Comparison of ENCODE assay signal across 10 cellular contexts in the genomic region with DNA sequence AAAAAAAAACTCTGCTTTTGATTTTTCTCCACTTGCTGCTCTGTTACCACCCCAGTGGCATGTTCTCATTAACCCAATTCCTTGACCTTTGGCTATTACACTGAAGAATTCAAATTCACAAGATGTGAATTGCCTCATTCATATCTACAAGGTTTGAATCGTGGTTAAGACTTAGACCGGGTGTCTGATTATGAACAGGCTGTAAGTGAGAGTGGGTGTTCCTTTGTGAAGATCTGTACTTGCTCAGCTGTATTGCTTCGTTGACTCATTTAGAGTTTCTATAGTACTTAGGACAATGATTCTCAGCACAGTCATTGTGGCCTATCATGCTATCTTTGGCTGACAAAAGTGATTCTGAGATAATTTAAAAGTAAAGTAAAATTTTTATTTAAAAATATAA. TPM values are rescaled to one million over a fixed set of nuclear protein-coding genes. Genes with fewer than 3 reads are reported as not detected.
DNase-seq lines count a peak whose midpoint lies in the region; ATAC-seq and FAIRE-seq lines count a peak whose summit lies in the region.
"Had no signal": no experiment of that assay in that cellular context is flagged by ENCODE, and none has a peak within 500 bp of the region (broad histone marks: within the 10 kb centered on the region; RNA-seq: fewer than 3 reads in every experiment).

No MANE protein-coding gene starts in this region.

- no peak overlapping the region for H2BK12ac ChIP-seq in neuronal stem cell (ENCODE audit: low read length)

- no peak overlapping the region for H3K4me2 ChIP-seq in neuronal stem cell (ENCODE audit: insufficient read depth, low read length, poor library complexity, severe bottlenecking)

- H3K79me1 ChIP-seq in neuronal stem cell (ENCODE audit: low read depth, low read length), result no peaks in the 10 kb centered on the region

- no peak overlapping the region for H3K14ac ChIP-seq in neuronal stem cell (ENCODE audit: low read length)

- no peak overlapping the region for H4K8ac ChIP-seq in neuronal stem cell (ENCODE audit: low read depth, low read length)

- no peak overlapping the region for H2BK15ac ChIP-seq in neuronal stem cell (ENCODE audit: low read length)

- H2AK5ac ChIP-seq in neuronal stem cell (ENCODE audit: low read depth, low read length), result no peak overlapping the region

- H3K23ac ChIP-seq in neuronal stem cell (ENCODE audit: low read depth, low read length, poor library complexity), result no peak overlapping the region

- no peak overlapping the region for H3K27ac ChIP-seq in neuronal stem cell (replicated peaks; ENCODE audit: low read length)

- H3K36me3 ChIP-seq in neuronal stem cell (replicated peaks in 1 of 2; ENCODE audit: control insufficient read depth in 2 of 2, insufficient read depth in 2 of 2, low read length in 2 of 2), result no peaks in the 10 kb centered on the region

- H3K9me3 ChIP-seq in neuronal stem cell (replicated peaks in 1 of 2; ENCODE audit: control insufficient read depth in 2 of 2, insufficient read depth in 1 of 2, low read depth in 1 of 2, low read length in 2 of 2), result no peaks in the 10 kb centered on the region

- peaks cover 4 to 5% of the 10 kb centered on the region in 2 donors for H3K4me1 ChIP-seq in neuronal stem cell (ENCODE audit: control insufficient read depth in 2 of 2, insufficient read depth in 1 of 2, low read depth in 1 of 2, low read length in 2 of 2)

- no peaks in the 10 kb centered on the region for H3K27me3 ChIP-seq in neuronal stem cell (ENCODE audit: control insufficient read depth in 3 of 3, insufficient read depth in 3 of 3, low read depth in 1 of 3, low read length in 3 of 3)

- H2AFZ ChIP-seq in neuronal stem cell (ENCODE audit: low read length), result peak overlapping the region; percentile 39

- H3K18ac ChIP-seq in neuronal stem cell (ENCODE audit: low read length), result no peak overlapping the region

- no peak overlapping the region for H3K4me3 ChIP-seq in neuronal stem cell (ENCODE audit: low read length in 2 of 2)

- no peak overlapping the region for H2BK5ac ChIP-seq in neuronal stem cell (ENCODE audit: low read length)

- ATAC-seq in activated CD4-positive, CD25-positive, alpha-beta regulatory T cell treated with anti-CD3 and anti-CD28 coated beads, Interleukin-2, amount 50 U/mL, for 24 hours, result peak; percentile 83 to 92
- peak; percentile 99 for ATAC-seq in HG02870 (IDR thresholded peaks at IDR 0.05; ENCODE audit: unreplicated experiment)
- ATAC-seq in HG03521 (IDR thresholded peaks at IDR 0.05; ENCODE audit: unreplicated experiment), result no peak
- ATAC-seq in GM18511 (IDR thresholded peaks at IDR 0.05; ENCODE audit: unreplicated experiment), result no peak

- DNase-seq in activated CD4-positive, CD25-positive, alpha-beta regulatory T cell treated with anti-CD3 and anti-CD28 coated beads, Interleukin-2, amount 50 U/mL, for 72 hours, result no peak
- DNase-seq in RCC 7860 (ENCODE audit: low spot score), result no peak
- DNase-seq in neuronal stem cell (ENCODE audit: low spot score), result no peak
- DNase-seq in stimulated activated naive CD4-positive, alpha-beta T cell (lab: John Stamatoyannopoulos, UW), result no peak
- DNase-seq: IMR-90, NCI-H510A treated with DMSO at 0.1 percent for 48 hours had no signal

- no peak overlapping the region for H4K91ac ChIP-seq in neuronal stem cell (ENCODE audit: low read depth, low read length, poor library complexity)

- H2BK120ac ChIP-seq in neuronal stem cell (ENCODE audit: low read depth, low read length), result no peak overlapping the region

- FAIRE-seq in RCC 7860 (lab: Jason Lieb, UNC), result peak; percentile 53

- H3K4ac ChIP-seq in neuronal stem cell (ENCODE audit: low read length), result no peak overlapping the region

- WGBS in neuronal stem cell (ENCODE audit: extremely low coverage in 2 of 2, insufficient read length in 2 of 2, insufficient replicate concordance in 1 of 2), 2 donors, result no CpG with 5 or more reads among the region's 3 CpGs

- H3K9ac ChIP-seq in neuronal stem cell (ENCODE audit: low read depth, low read length, poor library complexity), result no peak overlapping the region

RNA-seq across cellular contexts. Expression of a gene that starts 36.4 kb away (rescaled TPM):
- polyA plus RNA-seq in neuronal stem cell (2013, experiment 1 of 2), result 0.59 TPM
- 0.76 TPM for polyA plus RNA-seq in neuronal stem cell (2013, experiment 2 of 2)

Comparison
In these comparisons a context has a peak if more than half of its experiments do, and no peak if none do; other contexts are left out.
1. ATAC-seq: peak in activated CD4-positive, CD25-positive, alpha-beta regulatory T cell treated with anti-CD3 and anti-CD28 coated beads, Interleukin-2, amount 50 U/mL, for 24 hours (2 of 2) and HG02870 (single experiment); none in HG03521 (single experiment) and GM18511 (single experiment).